In genomic region chr13:75135325-75135825, GRCh38 we compare ENCODE assay signal across 1 cellular context.
TF ChIP-seq lines count a peak whose summit lies in the region.

No MANE protein-coding gene starts in this region.

TF ChIP-seq in SK-N-SH treated with all-trans-retinoic acid at 6 μM for 48 hours, 23 proteins besides CTCF, POLR2A, EP300 and RAD21 (continued from another document):
- TF ChIP-seq ESRRG (CRISPR knock-in tag; IDR thresholded peaks at IDR 0.05) (no peak), ZNF70 (CRISPR knock-in tag; IDR thresholded peaks at IDR 0.05) (no peak)
